ENCODE assay signal across 7 cellular contexts in the genomic region with DNA sequence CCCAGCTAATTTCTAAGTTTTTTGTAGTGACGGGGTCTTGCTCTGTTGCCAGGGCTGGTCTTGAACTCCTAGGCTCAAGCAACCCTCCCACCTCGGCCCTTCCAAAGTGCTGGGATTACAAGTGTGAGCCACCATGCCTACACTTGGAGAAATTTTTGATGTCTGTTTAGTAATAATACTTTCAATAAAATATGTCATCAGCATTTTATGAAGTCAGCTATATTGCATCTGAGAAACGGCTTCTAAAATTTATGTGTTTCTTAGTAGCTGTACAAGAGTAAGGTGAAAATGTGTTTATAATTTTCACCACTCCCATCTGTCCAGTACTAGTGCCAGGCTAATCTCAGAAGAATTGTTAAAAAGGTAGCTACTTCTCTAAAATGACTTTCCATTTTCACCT. TPM values are rescaled to one million over a fixed set of nuclear protein-coding genes. Genes with fewer than 3 reads are reported as not detected.
"Had no signal": no experiment of that assay in that cellular context is flagged by ENCODE, and none has a peak within 500 bp of the region (broad histone marks: within the 10 kb centered on the region; RNA-seq: fewer than 3 reads in every experiment).

No MANE protein-coding gene starts in this region.

- FAIRE-seq: H54, HTR-8/SVneo had no signal

- H2AFZ ChIP-seq: GM23338 had no signal

- H3K4me3 ChIP-seq: GM23338 had no signal

- DNase-seq: H9, HCEC 1CT, KG1 had no signal

- ATAC-seq: GM23338 had no signal

RNA-seq across cellular contexts. Expression of a gene that starts 46.8 kb away (rescaled TPM):
- polyA plus RNA-seq: IgD-negative memory B cell had no signal
